In genomic region chr6:53608386-53608785, GRCh38 we compare ENCODE assay signal across 25 cellular contexts. TPM values are rescaled to one million over a fixed set of nuclear protein-coding genes. Genes with fewer than 3 reads are reported as not detected.
"Had no signal": no experiment of that assay in that cellular context is flagged by ENCODE, and none has a peak within 500 bp of the region (broad histone marks: within the 10 kb centered on the region; RNA-seq: fewer than 3 reads in every experiment).

No MANE protein-coding gene starts in this region.

- H3K36me3 ChIP-seq: gastrocnemius medialis, lower lobe of right lung, ovary, sigmoid colon, stomach, tibial artery, upper lobe of left lung had no signal

- H3K27ac ChIP-seq: dorsolateral prefrontal cortex, epithelial cell of prostate, gastrocnemius medialis, lower lobe of right lung, ovary, psoas muscle, sigmoid colon, stomach, testis, tibial artery, upper lobe of left lung had no signal

- H3K9me3 ChIP-seq: gastrocnemius medialis, lower lobe of right lung, ovary, psoas muscle, sigmoid colon, stomach, testis, tibial artery, upper lobe of left lung had no signal

- H3K4me1 ChIP-seq: gastrocnemius medialis, lower lobe of right lung, psoas muscle, testis, upper lobe of left lung had no signal

- ATAC-seq: esophagus mucosa; gastrocnemius medialis; left ventricle myocardium superior; lower lobe of right lung; naive thymus-derived CD8-positive, alpha-beta T cell; psoas muscle; right cardiac atrium; stimulated activated effector memory CD8-positive, alpha-beta T cell treated with anti-CD3 and anti-CD28 coated beads, Interleukin-12 subunit alpha, Interleukin-12 subunit beta, amount 100 ng/mL, for 72 hours had no signal

- H3K27me3 ChIP-seq: dorsolateral prefrontal cortex, gastrocnemius medialis, ovary, sigmoid colon, stomach, testis, tibial artery, upper lobe of left lung had no signal

- H3K4me3 ChIP-seq: dorsolateral prefrontal cortex, gastrocnemius medialis, lower lobe of right lung, ovary, psoas muscle, sigmoid colon, stomach, testis, tibial artery, upper lobe of left lung had no signal

- DNase-seq: cerebellar nuclear complex; dorsolateral prefrontal cortex; effector CD4-positive, alpha-beta T cell; foreskin fibroblast; gastrocnemius medialis; head of caudate nucleus; left ventricle myocardium superior; lower lobe of right lung; naive thymus-derived CD8-positive, alpha-beta T cell; nephron progenitor cell; nucleus accumbens; ovary; psoas muscle; right cardiac atrium; sigmoid colon; stimulated activated CD4-positive, alpha-beta T cell treated with anti-CD3 and anti-CD28 coated beads, Interleukin-2, amount 100 ng/mL, for 24 hours; stimulated activated CD4-positive, alpha-beta T cell treated with anti-CD3 and anti-CD28 coated beads, Interleukin-4, amount 100 ng/mL, for 24 hours; stimulated activated naive CD4-positive, alpha-beta T cell treated with Interleukin-2 at 50 U/mL for 16 hours; stomach; testis; tibial artery; upper lobe of left lung had no signal

RNA-seq across cellular contexts. Expression of gene KLHL31, which starts 57.2 kb away (rescaled TPM):
- polyA plus RNA-seq: naive thymus-derived CD8-positive, alpha-beta T cell had no signal
